Comparison of ENCODE assay signal across 31 cellular contexts in genomic region chr3:197278933-197279332, GRCh38.
"Had no signal": no experiment of that assay in that cellular context is flagged by ENCODE, and none has a peak within 500 bp of the region (broad histone marks: within the 10 kb centered on the region; RNA-seq: fewer than 3 reads in every experiment).

No MANE protein-coding gene starts in this region.

- H3K27ac ChIP-seq: adrenal gland, body of pancreas, breast epithelium, RWPE1 had no signal

- H3K36me3 ChIP-seq: breast epithelium had no signal

- H3K9ac ChIP-seq: SK-N-SH had no signal

- DNase-seq: activated CD4-positive, alpha-beta T cell treated with anti-CD3 and anti-CD28 coated beads, Interleukin-2, amount 10 ng/mL, durations not matched to agents 7 days and 5 days; activated CD4-positive, alpha-beta T cell treated with anti-CD3 and anti-CD28 coated beads, Interleukin-2, amount 50 U/mL, for 48 hours; activated CD8-positive, alpha-beta T cell treated with anti-CD3 and anti-CD28 coated beads, Interleukin-2, amount 10 ng/mL, durations not matched to agents 7 days and 5 days; activated gamma-delta T cell; activated naive CD4-positive, alpha-beta T cell treated with Interleukin-2 at 50 U/mL for 16 hours; activated T-cell treated with anti-CD3 and anti-CD28 coated beads, Interleukin-2, amount 50 U/mL, for 24 hours; adrenal gland; body of pancreas; caudate nucleus; cerebellar nuclear complex; Kasumi-1; KBM-7; MM.1S; MV-4-11; NCI-H1092; NCI-H1436 treated with DMSO at 0.1 percent for 48 hours; NCI-H1694 treated with DMSO at 0.1 percent for 48 hours; NCI-H2029; NCI-H510A; NCI-H526; NCI-H748 treated with DMSO at 0.1 percent for 48 hours; NK-92 treated with Interleukin-12 subunit alpha and Interleukin-12 subunit beta, amount 100 ng/mL, for 24 hours; PC-3; SK-N-SH had no signal

- H3K4me1 ChIP-seq: breast epithelium had no signal

- H3K27me3 Mint-ChIP-seq: activated CD4-positive, alpha-beta T cell treated with anti-CD3 and anti-CD28 coated beads, Interleukin-2, amount 10 ng/mL, durations not matched to agents 7 days and 5 days; activated naive CD4-positive, alpha-beta T cell treated with anti-CD3 and anti-CD28 coated beads, Interleukin-2, amount 50 U/mL, for 24 hours; activated T-cell treated with anti-CD3 and anti-CD28 coated beads, Interleukin-2, amount 50 U/mL, for 24 hours had no signal

- H3K9me3 Mint-ChIP-seq: activated CD4-positive, alpha-beta T cell treated with anti-CD3 and anti-CD28 coated beads, Interleukin-2, amount 10 ng/mL, durations not matched to agents 7 days and 5 days; activated naive CD4-positive, alpha-beta T cell treated with anti-CD3 and anti-CD28 coated beads, Interleukin-2, amount 50 U/mL, for 24 hours; activated T-cell treated with anti-CD3 and anti-CD28 coated beads, Interleukin-2, amount 50 U/mL, for 24 hours; activated T-helper 2 cell treated with anti-CD3 and anti-CD28 coated beads, Interferon-gamma antibody, Interleukin-2, Interleukin-4, amounts not matched to agents 10 μg/mL and 5 μg/mL and 100 μg/mL, durations not matched to agents 14 hours and 24 hours and 36 hours; T-helper 1 cell treated with Interleukin-12 subunit alpha and Interleukin-12 subunit beta and Interleukin-4 antibody, amounts not matched to agents 30 μg/mL and 1 μg/mL, for 36 hours; T-helper 2 cell treated with Interferon-gamma antibody and Interleukin-4, amounts not matched to agents 5 μg/mL and 100 μg/mL, for 36 hours had no signal

- ATAC-seq: activated CD8-positive, alpha-beta T cell treated with anti-CD3 and anti-CD28 coated beads, Interleukin-2, amount 10 ng/mL, durations not matched to agents 7 days and 5 days; body of pancreas; PC-3; Right ventricle myocardium inferior had no signal

- H3K27me3 ChIP-seq: adrenal gland, body of pancreas, breast epithelium had no signal

- H3K4me3 Mint-ChIP-seq: activated CD4-positive, alpha-beta T cell treated with anti-CD3 and anti-CD28 coated beads, Interleukin-2, amount 10 ng/mL, durations not matched to agents 7 days and 5 days; activated CD8-positive, alpha-beta T cell treated with anti-CD3 and anti-CD28 coated beads, Interleukin-2, amount 10 ng/mL, durations not matched to agents 7 days and 5 days; activated naive CD4-positive, alpha-beta T cell treated with anti-CD3 and anti-CD28 coated beads, Interleukin-2, amount 50 U/mL, for 24 hours; activated T-cell treated with anti-CD3 and anti-CD28 coated beads, Interleukin-2, amount 50 U/mL, for 24 hours; T-helper 1 cell treated with Interleukin-12 subunit alpha and Interleukin-12 subunit beta and Interleukin-4 antibody, amounts not matched to agents 30 μg/mL and 1 μg/mL, for 36 hours; T-helper 2 cell treated with Interferon-gamma antibody and Interleukin-4, amounts not matched to agents 5 μg/mL and 100 μg/mL, for 36 hours had no signal

- H3K9me2 ChIP-seq: SK-N-SH had no signal

- H3K4me3 ChIP-seq: adrenal gland, body of pancreas, breast epithelium had no signal

- H3K9me3 ChIP-seq: adrenal gland, body of pancreas, breast epithelium, SK-N-SH had no signal

- H3K27ac Mint-ChIP-seq: activated CD4-positive, alpha-beta T cell treated with anti-CD3 and anti-CD28 coated beads, Interleukin-2, amount 10 ng/mL, durations not matched to agents 7 days and 5 days; activated CD8-positive, alpha-beta T cell treated with anti-CD3 and anti-CD28 coated beads, Interleukin-2, amount 10 ng/mL, durations not matched to agents 7 days and 5 days; activated naive CD4-positive, alpha-beta T cell treated with anti-CD3 and anti-CD28 coated beads, Interleukin-2, amount 50 U/mL, for 24 hours; activated T-cell treated with anti-CD3 and anti-CD28 coated beads, Interleukin-2, amount 50 U/mL, for 24 hours; T-helper 1 cell treated with Interleukin-12 subunit alpha and Interleukin-12 subunit beta and Interleukin-4 antibody, amounts not matched to agents 30 μg/mL and 1 μg/mL, for 36 hours; T-helper 2 cell treated with Interferon-gamma antibody and Interleukin-4, amounts not matched to agents 5 μg/mL and 100 μg/mL, for 36 hours had no signal

- H3K4me2 ChIP-seq: SK-N-SH had no signal
